Comparison of ENCODE assay signal across 20 cellular contexts in the genomic region with DNA sequence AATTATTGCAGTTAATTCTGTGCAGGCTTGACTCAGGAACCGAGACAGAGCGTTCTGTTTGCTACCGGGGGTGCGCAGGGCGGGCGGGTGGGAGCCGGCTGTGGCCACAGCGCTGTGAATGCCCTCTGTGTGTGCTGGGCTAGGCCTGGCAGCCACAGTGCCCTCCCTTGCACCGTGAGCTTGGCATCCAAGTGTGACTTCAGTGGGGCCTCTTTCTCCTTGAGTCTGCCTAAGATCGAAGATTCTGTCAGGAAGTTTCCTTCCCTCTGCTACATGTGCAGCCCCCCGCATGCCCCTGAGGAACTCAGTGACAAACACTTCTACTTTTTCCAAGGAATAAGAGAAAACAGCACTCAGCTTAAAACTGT. TPM values are rescaled to one million over a fixed set of nuclear protein-coding genes. Genes with fewer than 3 reads are reported as not detected.
DNase-seq lines count a peak whose midpoint lies in the region; ATAC-seq and TF ChIP-seq lines count a peak whose summit lies in the region.
"Had no signal": no experiment of that assay in that cellular context is flagged by ENCODE, and none has a peak within 500 bp of the region (broad histone marks: within the 10 kb centered on the region; RNA-seq: fewer than 3 reads in every experiment).

No MANE protein-coding gene starts in this region.

- H3K4me1 ChIP-seq in sigmoid colon: peaks cover 0 to 57% (median 42%) of the 10 kb centered on the region in 4 donors
- H3K4me1 ChIP-seq in HAP-1: peaks cover 4% of the 10 kb centered on the region
- no peaks in the 10 kb centered on the region for H3K4me1 ChIP-seq in CD8-positive, alpha-beta T cell (ENCODE audit: insufficient read depth, low read length)

- H3K27me3 ChIP-seq in AG04450 (ENCODE audit: control insufficient read depth, insufficient read depth, low read length): no peaks in the 10 kb centered on the region
- no peaks in the 10 kb centered on the region for H3K27me3 ChIP-seq in layer of hippocampus (ENCODE audit: control insufficient read depth, insufficient read depth, low read length)
- H3K27me3 ChIP-seq in sigmoid colon: no peaks in the 10 kb centered on the region
- no peaks in the 10 kb centered on the region for H3K27me3 ChIP-seq in HAP-1 (ENCODE audit: low read depth)
- no peaks in the 10 kb centered on the region for H3K27me3 ChIP-seq in CD8-positive, alpha-beta T cell (ENCODE audit: insufficient read depth, low read length)

- intact Hi-C loops in sigmoid colon (cut with DNase I): loop anchor here (2.0 kb wide), 1 partner anchor 141 kb away; no protein-coding TSS in a partner anchor
- intact Hi-C loops in CD8-positive, alpha-beta T cell (cut with DNase I, micrococcal nuclease): no loop called here

- peaks cover 5% of the 10 kb centered on the region for H3K4me1 Mint-ChIP-seq in CD8-positive, alpha-beta T cell (ENCODE audit: low read depth)

- no peaks in the 10 kb centered on the region for H3K27me3 Mint-ChIP-seq in CD8-positive, alpha-beta T cell (ENCODE audit: low read depth)

- no peaks in the 10 kb centered on the region for H3K9me3 Mint-ChIP-seq in CD8-positive, alpha-beta T cell
- H3K9me3 Mint-ChIP-seq: CD14-positive monocyte, GM23338 had no signal

- no peak overlapping the region for H3K4me3 ChIP-seq in AG04450 (ENCODE audit: low read depth, low read length)
- no peak overlapping the region for H3K4me3 ChIP-seq in sigmoid colon
- H3K4me3 ChIP-seq in HAP-1: no peak overlapping the region
- no peak overlapping the region for H3K4me3 ChIP-seq in CD8-positive, alpha-beta T cell (ENCODE audit: low read depth, low read length)
- H3K4me3 ChIP-seq: GM23338 had no signal

- H3K36me3 Mint-ChIP-seq in CD8-positive, alpha-beta T cell: no peaks in the 10 kb centered on the region
- H3K36me3 Mint-ChIP-seq: CD14-positive monocyte had no signal

- peak overlapping the region; percentile 11 for H3K27ac ChIP-seq in AG04450 (ENCODE audit: low read depth, low read length)
- peak overlapping the region; percentile 56 for H3K27ac ChIP-seq in caudate nucleus (ENCODE audit: low read depth, low read length)
- H3K27ac ChIP-seq in layer of hippocampus (ENCODE audit: low read depth, low read length): peak overlapping the region; percentile 50
- peak overlapping the region in 3 of 4 donors; percentile 37 to 78 (median 67) for H3K27ac ChIP-seq in sigmoid colon
- H3K27ac ChIP-seq in CD8-positive, alpha-beta T cell (ENCODE audit: low read depth, low read length): no peak overlapping the region
- H3K27ac ChIP-seq: HL-60 had no signal

- DNase-seq in AG04450 (ENCODE audit: low read depth, low spot score) (no peak), caudate nucleus (lab: John Stamatoyannopoulos, UW) (peak in 52 of 61 donors; percentile 7 to 72 (median 28)), sigmoid colon (no peak), NCI-H1417 treated with DMSO at 0.1 percent for 48 hours (lab: John Stamatoyannopoulos, UW) (no peak), HAP-1 (ENCODE audit: low spot score in 2 of 2) (no peak)
- no peak for DNase-seq in activated T-cell treated with anti-CD3 and anti-CD28 coated beads, Interleukin-2, amount 50 U/mL, for 1 hour
- DNase-seq in CD8-positive, alpha-beta T cell: no peak
- DNase-seq: Calu3, KBM-7, NCI-H1092, NCI-H1694, NCI-H2107, NCI-H226, NCI-H526 treated with DMSO at 0.1 percent for 48 hours, RPMI8226 had no signal

- TF ChIP-seq EP300 in sigmoid colon (IDR thresholded peaks at IDR 0.05): no peak

- H3K36me3 ChIP-seq in sigmoid colon (no peaks in the 10 kb centered on the region), HAP-1 (replicated peaks) (no peaks in the 10 kb centered on the region)
- H3K36me3 ChIP-seq in CD8-positive, alpha-beta T cell (ENCODE audit: insufficient read depth, low read length): no peaks in the 10 kb centered on the region

- TF ChIP-seq CTCF in AG04450 (IDR thresholded peaks at IDR 0.05; ENCODE audit: low read depth, low read length): no peak
- TF ChIP-seq CTCF in sigmoid colon (IDR thresholded peaks at IDR 0.05): no peak
- TF ChIP-seq CTCF in CD8-positive, alpha-beta T cell (IDR thresholded peaks at IDR 0.05): no peak

- POLR2A ChIA-PET in AG04450 (lab: Yijun Ruan, JAX): no interaction called here
- POLR2A ChIA-PET in CD8-positive, alpha-beta T cell (lab: Charles Lee): no interaction called here

- H3K9me3 ChIP-seq in AG04450 (ENCODE audit: control insufficient read depth, insufficient read depth, low read length) (0 out of 2 replicates have a peak, but pooled peaks cover 8% of the 10 kb centered on the region), sigmoid colon (no peaks in the 10 kb centered on the region), HAP-1 (no peaks in the 10 kb centered on the region)
- H3K9me3 ChIP-seq in CD8-positive, alpha-beta T cell (ENCODE audit: low read length): no peaks in the 10 kb centered on the region

- CTCF ChIA-PET in AG04450 (lab: Charles Lee): interaction anchor here (1.3 to 5.2 kb wide), 2 partner anchors 23 to 420 kb away, joined by 4 to 97 read pairs; no protein-coding TSS in a partner anchor
- CTCF ChIA-PET in CD8-positive, alpha-beta T cell (lab: Charles Lee): interaction anchor here (0.7 to 13.9 kb wide), 2 partner anchors 420 to 494 kb away, joined by 3 to 256 read pairs; no protein-coding TSS in a partner anchor

- whole genome bisulfite sequencing in sigmoid colon, 2 donors: 91 to 92% methylated on average over 11 of the region's 11 CpGs

- in situ Hi-C loops in HAP-1 (cut with MboI; ENCODE audit: low sequenced_read_pairs): no loop called here

- no peak for ATAC-seq in CD8-positive, alpha-beta T cell
- ATAC-seq: GM23338 had no signal

- TF ChIP-seq POLR2A in sigmoid colon (IDR thresholded peaks at IDR 0.05): no peak

- H3K4me3 Mint-ChIP-seq in CD8-positive, alpha-beta T cell: no peak overlapping the region
- H3K4me3 Mint-ChIP-seq: CD14-positive monocyte, GM23338 had no signal

- H3K27ac Mint-ChIP-seq in CD8-positive, alpha-beta T cell: no peak overlapping the region
- H3K27ac Mint-ChIP-seq: CD14-positive monocyte, GM23338 had no signal

RNA-seq across cellular contexts. Expression of a gene that starts 19.8 kb away (rescaled TPM):
- polyA plus RNA-seq in AG04450 (2011; rRNA removed): not detected in 2 replicates
- not detected in 2 replicates for polyA minus RNA-seq in AG04450 (2011; rRNA and poly(A)+ RNA removed)
- under 1 TPM in 1 of 4 donors, not detected in 3; 0.99 TPM for total RNA-seq in sigmoid colon
- under 1 TPM in 2 of 3 donors, not detected in 1; 0.61 to 0.92 TPM for polyA plus RNA-seq in sigmoid colon
- not detected for total RNA-seq in CD8-positive, alpha-beta T cell
- total RNA-seq: Calu3, OCI-LY7 had no signal

RNA-seq across cellular contexts. Expression of a gene that starts 31.3 kb away (rescaled TPM):
- polyA plus RNA-seq in AG04450 (2011; rRNA removed) (7.5 and 15.1 TPM in 2 replicates), sigmoid colon (10 to 100 TPM in 1 of 3 donors, 1 to 10 TPM in 1, not detected in 1; 4.3 to 14.6 TPM)
- polyA minus RNA-seq in AG04450 (2011; rRNA and poly(A)+ RNA removed): 4.4 and 6.5 TPM in 2 replicates
- total RNA-seq in sigmoid colon: 10 to 100 TPM in 2 of 4 donors, 1 to 10 TPM in 2; 3.5 to 14.5 (median 9.3) TPM
- 1 to 10 TPM; 1.7 to 2.9 TPM for total RNA-seq in CD8-positive, alpha-beta T cell

Comparison
In these comparisons a context has a peak if more than half of its experiments do, and no peak if none do; other contexts are left out.
1. DNase-seq: peak in caudate nucleus (52 of 61); none in AG04450 (single experiment), sigmoid colon (single experiment), NCI-H1417 treated with DMSO at 0.1 percent for 48 hours (single experiment), HAP-1 (0 of 2), activated T-cell treated with anti-CD3 and anti-CD28 coated beads, Interleukin-2, amount 50 U/mL, for 1 hour (single experiment) and CD8-positive, alpha-beta T cell (0 of 7).